In genomic region chr2:15652316-15653276, GRCh38 we compare ENCODE assay signal across 27 cellular contexts.
A peak's percentile ranks its signal among the peaks of the same experiment; 100 is the strongest.
DNase-seq lines count a peak whose midpoint lies in the region; ATAC-seq and TF ChIP-seq lines count a peak whose summit lies in the region.
"Had no signal": no experiment of that assay in that cellular context is flagged by ENCODE, and none has a peak within 500 bp of the region (broad histone marks: within the 10 kb centered on the region; RNA-seq: fewer than 3 reads in every experiment).

No MANE protein-coding gene starts in this region.

- H2BK120ac ChIP-seq in mesenchymal stem cell (ENCODE audit: low read depth, low read length) = no peak overlapping the region

- no peak overlapping the region for H3K4ac ChIP-seq in mesenchymal stem cell (ENCODE audit: low read depth in 1 of 2, low read length in 2 of 2)

- no peak overlapping the region for H3K4me3 ChIP-seq in right atrium auricular region
- no peak overlapping the region for H3K4me3 ChIP-seq in heart right ventricle
- no peak overlapping the region for H3K4me3 ChIP-seq in mesenchymal stem cell (ENCODE audit: insufficient read depth in 1 of 2, low read depth in 1 of 2, low read length in 2 of 2)
- H3K4me3 ChIP-seq: GM23338, HAP-1 had no signal

- H4K91ac ChIP-seq in mesenchymal stem cell (ENCODE audit: low read length) = no peak overlapping the region

- no peak overlapping the region for H3K23ac ChIP-seq in mesenchymal stem cell (ENCODE audit: low read length in 2 of 2)

- H3K27ac ChIP-seq in right atrium auricular region (no peak overlapping the region), heart right ventricle (no peak overlapping the region), mesenchymal stem cell (ENCODE audit: low read length, poor library complexity, severe bottlenecking) (no peak overlapping the region)
- H3K27ac ChIP-seq: HL-60, RWPE1 had no signal

- 82 to 83% methylated on average over 17 of the region's 17 CpGs for WGBS in heart right ventricle, 2 donors
- 75% methylated on average over 16 of the region's 17 CpGs for WGBS in mesenchymal stem cell

- H3K79me1 ChIP-seq in mesenchymal stem cell (replicated peaks; ENCODE audit: low read length, poor library complexity, severe bottlenecking) = no peaks in the 10 kb centered on the region

- no peak overlapping the region for H3K18ac ChIP-seq in mesenchymal stem cell (ENCODE audit: low read depth in 1 of 2, low read length in 2 of 2)

- no peak overlapping the region for H2BK15ac ChIP-seq in mesenchymal stem cell (ENCODE audit: low read depth, poor library complexity, severe bottlenecking)

- H3K27me3 Mint-ChIP-seq in osteocyte (ENCODE audit: unreplicated experiment) = peaks cover 29% of the 10 kb centered on the region
- H3K27me3 Mint-ChIP-seq in activated T-helper 1 cell treated with anti-CD3 and anti-CD28 coated beads, Interleukin-12 subunit alpha, Interleukin-12 subunit beta, Interleukin-2, Interleukin-4 antibody, amounts not matched to agents 30 ng/mL and 10 ng/mL and 1 ng/mL, durations not matched to agents 14 hours and 24 hours and 36 hours (ENCODE audit: insufficient read depth) = peaks cover 2% of the 10 kb centered on the region

- H2AK5ac ChIP-seq in mesenchymal stem cell (ENCODE audit: low read length, severe bottlenecking) = peak overlapping the region; percentile 72

- H3K4me1 ChIP-seq in right atrium auricular region (no peaks in the 10 kb centered on the region), heart right ventricle (peaks cover 0 to 10% (median 0%) of the 10 kb centered on the region in 9 donors), mesenchymal stem cell (ENCODE audit: control insufficient read depth, insufficient read depth, low read depth, low read length) (peaks cover 12% of the 10 kb centered on the region)
- H3K4me1 ChIP-seq: BE2C, HAP-1 had no signal

- H2BK12ac ChIP-seq in mesenchymal stem cell (ENCODE audit: low read length in 2 of 2) = no peak overlapping the region

- H3K36me3 ChIP-seq in right atrium auricular region (no peaks in the 10 kb centered on the region), heart right ventricle (no peaks in the 10 kb centered on the region), mesenchymal stem cell (ENCODE audit: control insufficient read depth in 1 of 2, insufficient read depth in 2 of 2, low read depth in 1 of 2, low read length in 2 of 2) (no peaks in the 10 kb centered on the region)
- H3K36me3 ChIP-seq: BE2C, HAP-1 had no signal

- no peak overlapping the region for H2BK5ac ChIP-seq in mesenchymal stem cell (ENCODE audit: low read depth, low read length, poor library complexity, severe bottlenecking)

- ATAC-seq in heart right ventricle (no peak), GM21528 (IDR thresholded peaks at IDR 0.05; ENCODE audit: low FRiP score, unreplicated experiment) (no peak), HG03139 (IDR thresholded peaks at IDR 0.05; ENCODE audit: unreplicated experiment) (no peak)
- ATAC-seq: Panc1 had no signal

- H4K8ac ChIP-seq in mesenchymal stem cell (ENCODE audit: low read length) = no peak overlapping the region

- no peaks in the 10 kb centered on the region for H3K4me1 Mint-ChIP-seq in osteocyte (ENCODE audit: unreplicated experiment)
- no peaks in the 10 kb centered on the region for H3K4me1 Mint-ChIP-seq in activated T-helper 1 cell treated with anti-CD3 and anti-CD28 coated beads, Interleukin-12 subunit alpha, Interleukin-12 subunit beta, Interleukin-2, Interleukin-4 antibody, amounts not matched to agents 30 ng/mL and 10 ng/mL and 1 ng/mL, durations not matched to agents 14 hours and 24 hours and 36 hours (ENCODE audit: low read depth)
- H3K4me1 Mint-ChIP-seq: IgD-negative memory B cell had no signal

- H3K9me3 ChIP-seq in right atrium auricular region = no peaks in the 10 kb centered on the region
- H3K9me3 ChIP-seq in heart right ventricle = no peaks in the 10 kb centered on the region
- H3K9me3 ChIP-seq in mesenchymal stem cell (ENCODE audit: control insufficient read depth, low read length) = no peaks in the 10 kb centered on the region
- H3K9me3 ChIP-seq: BE2C, HAP-1 had no signal

- TF ChIP-seq CTCF in right atrium auricular region (IDR thresholded peaks at IDR 0.05) (no peak), heart right ventricle (IDR thresholded peaks at IDR 0.05) (no peak), osteocyte (IDR thresholded peaks at IDR 0.05) (no peak)

- H3K9ac ChIP-seq in mesenchymal stem cell (ENCODE audit: low read length) = no peak overlapping the region

- H3K36me3 Mint-ChIP-seq in osteocyte (ENCODE audit: unreplicated experiment) = no peaks in the 10 kb centered on the region
- H3K36me3 Mint-ChIP-seq in activated T-helper 1 cell treated with anti-CD3 and anti-CD28 coated beads, Interleukin-12 subunit alpha, Interleukin-12 subunit beta, Interleukin-2, Interleukin-4 antibody, amounts not matched to agents 30 ng/mL and 10 ng/mL and 1 ng/mL, durations not matched to agents 14 hours and 24 hours and 36 hours (ENCODE audit: low read depth) = no peaks in the 10 kb centered on the region

- no peak overlapping the region for H3K27ac Mint-ChIP-seq in osteocyte (ENCODE audit: unreplicated experiment)
- H3K27ac Mint-ChIP-seq in activated T-helper 1 cell treated with anti-CD3 and anti-CD28 coated beads, Interleukin-12 subunit alpha, Interleukin-12 subunit beta, Interleukin-2, Interleukin-4 antibody, amounts not matched to agents 30 ng/mL and 10 ng/mL and 1 ng/mL, durations not matched to agents 14 hours and 24 hours and 36 hours = no peak overlapping the region
- H3K27ac Mint-ChIP-seq: GM23338, IgD-negative memory B cell had no signal

- no peaks in the 10 kb centered on the region for H3K27me3 ChIP-seq in right atrium auricular region
- no peaks in the 10 kb centered on the region for H3K27me3 ChIP-seq in heart right ventricle
- H3K27me3 ChIP-seq in mesenchymal stem cell (ENCODE audit: control insufficient read depth in 1 of 2, insufficient read depth in 1 of 2, low read length in 2 of 2) = peaks cover 0 to 46% of the 10 kb centered on the region in 2 experiments
- H3K27me3 ChIP-seq: BE2C had no signal

- H2AFZ ChIP-seq in mesenchymal stem cell (ENCODE audit: low read depth, low read length) = no peak overlapping the region
- H2AFZ ChIP-seq: GM23338 had no signal

- no peak overlapping the region for H3K14ac ChIP-seq in mesenchymal stem cell (ENCODE audit: low read length in 2 of 2)

- no peak overlapping the region for H3K4me2 ChIP-seq in mesenchymal stem cell (ENCODE audit: low read length, poor library complexity, severe bottlenecking)
- H3K4me2 ChIP-seq: GM23338 had no signal

- no peaks in the 10 kb centered on the region for H3K9me3 Mint-ChIP-seq in osteocyte (ENCODE audit: unreplicated experiment)
- no peaks in the 10 kb centered on the region for H3K9me3 Mint-ChIP-seq in activated T-helper 1 cell treated with anti-CD3 and anti-CD28 coated beads, Interleukin-12 subunit alpha, Interleukin-12 subunit beta, Interleukin-2, Interleukin-4 antibody, amounts not matched to agents 30 ng/mL and 10 ng/mL and 1 ng/mL, durations not matched to agents 14 hours and 24 hours and 36 hours
- H3K9me3 Mint-ChIP-seq: GM23338, IgD-negative memory B cell had no signal

- DNase-seq in right atrium auricular region (ENCODE audit: low spot score) (peak; percentile 28), heart right ventricle (no peak), mesenchymal stem cell (no peak), osteocyte (ENCODE audit: extremely low spot score, unreplicated experiment) (peak; percentile 73), nucleus accumbens (lab: John Stamatoyannopoulos, UW) (no peak)
- no peak for DNase-seq in activated T-helper 1 cell treated with anti-CD3 and anti-CD28 coated beads, Interleukin-12 subunit alpha, Interleukin-12 subunit beta, Interleukin-2, Interleukin-4 antibody, amounts not matched to agents 30 ng/mL and 10 ng/mL and 1 ng/mL, durations not matched to agents 14 hours and 24 hours and 36 hours (ENCODE audit: low spot score)
- DNase-seq: 8988T, ACHN, BE2C, DMS153, DND-41, NCI-H1092, NCI-H1417 treated with DMSO at 0.1 percent for 48 hours, NCI-H1694 treated with DMSO at 0.1 percent for 48 hours, NCI-H2081, NCI-H2227 treated with DMSO at 0.1 percent for 48 hours, NCI-H510A, NCI-H69, SHP77 had no signal

- intact Hi-C loops in heart right ventricle (cut with DNase I) = no loop called here
- intact Hi-C loops in activated T-helper 1 cell treated with anti-CD3 and anti-CD28 coated beads, Interleukin-12 subunit alpha, Interleukin-12 subunit beta, Interleukin-2, Interleukin-4 antibody, amounts not matched to agents 30 ng/mL and 10 ng/mL and 1 ng/mL, durations not matched to agents 14 hours and 24 hours and 36 hours (cut with micrococcal nuclease) = no loop called here

- H3K4me3 Mint-ChIP-seq in osteocyte (ENCODE audit: unreplicated experiment) = no peak overlapping the region
- H3K4me3 Mint-ChIP-seq in activated T-helper 1 cell treated with anti-CD3 and anti-CD28 coated beads, Interleukin-12 subunit alpha, Interleukin-12 subunit beta, Interleukin-2, Interleukin-4 antibody, amounts not matched to agents 30 ng/mL and 10 ng/mL and 1 ng/mL, durations not matched to agents 14 hours and 24 hours and 36 hours = no peak overlapping the region
- H3K4me3 Mint-ChIP-seq: GM23338, IgD-negative memory B cell had no signal

Comparison
In these comparisons a context has a peak if more than half of its experiments do, and no peak if none do; other contexts are left out.
1. DNase-seq: peak in right atrium auricular region (single experiment) and osteocyte (single experiment); none in heart right ventricle (0 of 2), mesenchymal stem cell (single experiment), activated T-helper 1 cell treated with anti-CD3 and anti-CD28 coated beads, Interleukin-12 subunit alpha, Interleukin-12 subunit beta, Interleukin-2, Interleukin-4 antibody, amounts not matched to agents 30 ng/mL and 10 ng/mL and 1 ng/mL, durations not matched to agents 14 hours and 24 hours and 36 hours (single experiment) and nucleus accumbens (0 of 56).